ENCODE assay signal across 1 cellular context in genomic region chr16:30585400-30586191, GRCh38.
A peak's percentile ranks its signal among the peaks of the same experiment; 100 is the strongest.
TF ChIP-seq lines count a peak whose summit lies in the region.

Gene ZNF785, minus strand, starts transcription at chr16:30585697. Its CDS starts 86 bp downstream, at chr16:30585611.

TF ChIP-seq in K562, 482 proteins besides CTCF, POLR2A, EP300 and RAD21 (continued from another document and continues in another):
- TF ChIP-seq MXD1 (CRISPR knock-in tag; IDR thresholded peaks at IDR 0.05; ENCODE audit: borderline replicate concordance, poor library complexity, severe bottlenecking) = peak; percentile 71
- TF ChIP-seq CEBPG (CRISPR knock-in tag; IDR thresholded peaks at IDR 0.05) = 0 out of 2 replicates have a peak, but pooled peaks have one; percentile 9
- no peak for TF ChIP-seq CEBPG (tag; conservative IDR thresholded peaks at IDR 0.05 in 1 of 2, IDR thresholded peaks at IDR 0.05 in 1 of 2)
- TF ChIP-seq SRSF3 (IDR thresholded peaks at IDR 0.05; ENCODE audit: insufficient read depth, low read length) = peak; percentile 84; the same call in 1 of the 2 replicates
- TF ChIP-seq TCF3 (CRISPR knock-in tag; IDR thresholded peaks at IDR 0.05) = no peak
- no peak for TF ChIP-seq TFAM (CRISPR knock-in tag; conservative IDR thresholded peaks at IDR 0.05)
- TF ChIP-seq POLR2G (IDR thresholded peaks at IDR 0.05; ENCODE audit: low read depth, low read length) = peak; percentile 86
- TF ChIP-seq, protein P1, sequence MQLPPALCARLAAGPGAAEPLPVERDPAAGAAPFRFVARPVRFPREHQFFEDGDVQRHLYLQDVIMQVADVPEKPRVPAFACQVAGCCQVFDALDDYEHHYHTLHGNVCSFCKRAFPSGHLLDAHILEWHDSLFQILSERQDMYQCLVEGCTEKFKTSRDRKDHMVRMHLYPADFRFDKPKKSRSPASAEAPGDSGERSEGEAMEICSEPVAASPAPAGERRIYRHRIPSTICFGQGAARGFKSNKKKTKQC (CRISPR knock-in tag; IDR thresholded peaks at IDR 0.05) = peak; percentile 96
- TF ChIP-seq, protein P2, sequence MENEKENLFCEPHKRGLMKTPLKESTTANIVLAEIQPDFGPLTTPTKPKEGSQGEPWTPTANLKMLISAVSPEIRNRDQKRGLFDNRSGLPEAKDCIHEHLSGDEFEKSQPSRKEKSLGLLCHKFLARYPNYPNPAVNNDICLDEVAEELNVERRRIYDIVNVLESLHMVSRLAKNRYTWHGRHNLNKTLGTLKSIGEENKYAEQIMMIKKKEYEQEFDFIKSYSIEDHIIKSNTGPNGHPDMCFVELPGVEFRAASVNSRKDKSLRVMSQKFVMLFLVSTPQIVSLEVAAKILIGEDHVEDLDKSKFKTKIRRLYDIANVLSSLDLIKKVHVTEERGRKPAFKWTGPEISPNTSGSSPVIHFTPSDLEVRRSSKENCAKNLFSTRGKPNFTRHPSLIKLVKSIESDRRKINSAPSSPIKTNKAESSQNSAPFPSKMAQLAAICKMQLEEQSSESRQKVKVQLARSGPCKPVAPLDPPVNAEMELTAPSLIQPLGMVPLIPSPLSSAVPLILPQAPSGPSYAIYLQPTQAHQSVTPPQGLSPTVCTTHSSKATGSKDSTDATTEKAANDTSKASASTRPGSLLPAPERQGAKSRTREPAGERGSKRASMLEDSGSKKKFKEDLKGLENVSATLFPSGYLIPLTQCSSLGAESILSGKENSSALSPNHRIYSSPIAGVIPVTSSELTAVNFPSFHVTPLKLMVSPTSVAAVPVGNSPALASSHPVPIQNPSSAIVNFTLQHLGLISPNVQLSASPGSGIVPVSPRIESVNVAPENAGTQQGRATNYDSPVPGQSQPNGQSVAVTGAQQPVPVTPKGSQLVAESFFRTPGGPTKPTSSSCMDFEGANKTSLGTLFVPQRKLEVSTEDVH (IDR thresholded peaks at IDR 0.05; ENCODE audit: low read depth, partially characterized antibody) = peak; percentile 83
- TF ChIP-seq MTA2 (IDR thresholded peaks at IDR 0.05; ENCODE audit: low read depth) = no peak
- TF ChIP-seq KLF16 (IDR thresholded peaks at IDR 0.05) = 0 out of 2 replicates have a peak, but pooled peaks have one; percentile 31
- peak; percentile 83 for TF ChIP-seq ZNF175 (CRISPR knock-in tag; IDR thresholded peaks at IDR 0.05; ENCODE audit: low read depth)
- no peak for TF ChIP-seq SPI1 (IDR thresholded peaks at IDR 0.05; ENCODE audit: borderline replicate concordance, low read depth, low read length)
- no peak for TF ChIP-seq ZNF140 (CRISPR knock-in tag; IDR thresholded peaks at IDR 0.05)
- TF ChIP-seq ZNF766 (CRISPR knock-in tag; conservative IDR thresholded peaks at IDR 0.05) = peak; percentile 78; the same call in 1 of the 2 replicates
- TF ChIP-seq RBBP5 (IDR thresholded peaks at IDR 0.05; ENCODE audit: borderline replicate concordance, insufficient read depth, low read length, poor library complexity, severe bottlenecking) = peak; percentile 72
- TF ChIP-seq SMC3 (conservative IDR thresholded peaks at IDR 0.05; ENCODE audit: insufficient read depth, low read depth, low read length) = no peak
- TF ChIP-seq TBL1XR1 (IDR thresholded peaks at IDR 0.05; ENCODE audit: low read length in 2 of 2) = 0 out of 4 replicates have a peak, but pooled peaks of 1 of the 2 experiments have one; percentile 21
- TF ChIP-seq RBM39 (optimal IDR thresholded peaks at IDR 0.05; ENCODE audit: low read depth, low read length) = no peak
- no peak for TF ChIP-seq XRCC3 (IDR thresholded peaks at IDR 0.05)
- no peak for TF ChIP-seq CSDE1 (IDR thresholded peaks at IDR 0.05)
- TF ChIP-seq THAP12 (CRISPR knock-in tag; IDR thresholded peaks at IDR 0.05) = no peak
- 0 out of 2 replicates have a peak, but pooled peaks have one; percentile 49 for TF ChIP-seq ZNF24 (IDR thresholded peaks at IDR 0.05)
- TF ChIP-seq, protein P3, sequence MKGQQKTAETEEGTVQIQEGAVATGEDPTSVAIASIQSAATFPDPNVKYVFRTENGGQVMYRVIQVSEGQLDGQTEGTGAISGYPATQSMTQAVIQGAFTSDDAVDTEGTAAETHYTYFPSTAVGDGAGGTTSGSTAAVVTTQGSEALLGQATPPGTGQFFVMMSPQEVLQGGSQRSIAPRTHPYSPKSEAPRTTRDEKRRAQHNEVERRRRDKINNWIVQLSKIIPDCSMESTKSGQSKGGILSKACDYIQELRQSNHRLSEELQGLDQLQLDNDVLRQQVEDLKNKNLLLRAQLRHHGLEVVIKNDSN (CRISPR knock-in tag; IDR thresholded peaks at IDR 0.05) = peak; percentile 66; the same call in 1 of the 2 replicates
- no peak for TF ChIP-seq CAMTA2 (CRISPR knock-in tag; conservative IDR thresholded peaks at IDR 0.05)
- TF ChIP-seq CHD1 (IDR thresholded peaks at IDR 0.05; ENCODE audit: low read length) = no peak
- TF ChIP-seq USF2 (CRISPR knock-in tag; IDR thresholded peaks at IDR 0.05) = peak; percentile 20; the same call in 1 of the 2 replicates
- TF ChIP-seq, protein P4, sequence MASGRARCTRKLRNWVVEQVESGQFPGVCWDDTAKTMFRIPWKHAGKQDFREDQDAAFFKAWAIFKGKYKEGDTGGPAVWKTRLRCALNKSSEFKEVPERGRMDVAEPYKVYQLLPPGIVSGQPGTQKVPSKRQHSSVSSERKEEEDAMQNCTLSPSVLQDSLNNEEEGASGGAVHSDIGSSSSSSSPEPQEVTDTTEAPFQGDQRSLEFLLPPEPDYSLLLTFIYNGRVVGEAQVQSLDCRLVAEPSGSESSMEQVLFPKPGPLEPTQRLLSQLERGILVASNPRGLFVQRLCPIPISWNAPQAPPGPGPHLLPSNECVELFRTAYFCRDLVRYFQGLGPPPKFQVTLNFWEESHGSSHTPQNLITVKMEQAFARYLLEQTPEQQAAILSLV (tag; IDR thresholded peaks at IDR 0.05) = no peak; the same call in 1 of the 2 replicates
- TF ChIP-seq SRSF7 (optimal IDR thresholded peaks at IDR 0.05; ENCODE audit: low read depth, low read length) = no peak
- TF ChIP-seq KDM4B (IDR thresholded peaks at IDR 0.05; ENCODE audit: borderline replicate concordance in 2 of 2, low read depth in 1 of 2) = no peak; a peak in 1 of 4 replicates
- peak; percentile 90 for TF ChIP-seq NR2C2 (CRISPR knock-in tag; IDR thresholded peaks at IDR 0.05)
- TF ChIP-seq NR2C2 (tag; IDR thresholded peaks at IDR 0.05) = peak; percentile 98
- TF ChIP-seq ZNF830 (CRISPR knock-in tag; IDR thresholded peaks at IDR 0.05) = no peak
- no peak; the same call in 1 of the 2 replicates for TF ChIP-seq CBFA2T3 (IDR thresholded peaks at IDR 0.05)
- no peak for TF ChIP-seq ARID3A (IDR thresholded peaks at IDR 0.05; ENCODE audit: borderline replicate concordance, low read depth, low read length)
- TF ChIP-seq, protein P5, sequence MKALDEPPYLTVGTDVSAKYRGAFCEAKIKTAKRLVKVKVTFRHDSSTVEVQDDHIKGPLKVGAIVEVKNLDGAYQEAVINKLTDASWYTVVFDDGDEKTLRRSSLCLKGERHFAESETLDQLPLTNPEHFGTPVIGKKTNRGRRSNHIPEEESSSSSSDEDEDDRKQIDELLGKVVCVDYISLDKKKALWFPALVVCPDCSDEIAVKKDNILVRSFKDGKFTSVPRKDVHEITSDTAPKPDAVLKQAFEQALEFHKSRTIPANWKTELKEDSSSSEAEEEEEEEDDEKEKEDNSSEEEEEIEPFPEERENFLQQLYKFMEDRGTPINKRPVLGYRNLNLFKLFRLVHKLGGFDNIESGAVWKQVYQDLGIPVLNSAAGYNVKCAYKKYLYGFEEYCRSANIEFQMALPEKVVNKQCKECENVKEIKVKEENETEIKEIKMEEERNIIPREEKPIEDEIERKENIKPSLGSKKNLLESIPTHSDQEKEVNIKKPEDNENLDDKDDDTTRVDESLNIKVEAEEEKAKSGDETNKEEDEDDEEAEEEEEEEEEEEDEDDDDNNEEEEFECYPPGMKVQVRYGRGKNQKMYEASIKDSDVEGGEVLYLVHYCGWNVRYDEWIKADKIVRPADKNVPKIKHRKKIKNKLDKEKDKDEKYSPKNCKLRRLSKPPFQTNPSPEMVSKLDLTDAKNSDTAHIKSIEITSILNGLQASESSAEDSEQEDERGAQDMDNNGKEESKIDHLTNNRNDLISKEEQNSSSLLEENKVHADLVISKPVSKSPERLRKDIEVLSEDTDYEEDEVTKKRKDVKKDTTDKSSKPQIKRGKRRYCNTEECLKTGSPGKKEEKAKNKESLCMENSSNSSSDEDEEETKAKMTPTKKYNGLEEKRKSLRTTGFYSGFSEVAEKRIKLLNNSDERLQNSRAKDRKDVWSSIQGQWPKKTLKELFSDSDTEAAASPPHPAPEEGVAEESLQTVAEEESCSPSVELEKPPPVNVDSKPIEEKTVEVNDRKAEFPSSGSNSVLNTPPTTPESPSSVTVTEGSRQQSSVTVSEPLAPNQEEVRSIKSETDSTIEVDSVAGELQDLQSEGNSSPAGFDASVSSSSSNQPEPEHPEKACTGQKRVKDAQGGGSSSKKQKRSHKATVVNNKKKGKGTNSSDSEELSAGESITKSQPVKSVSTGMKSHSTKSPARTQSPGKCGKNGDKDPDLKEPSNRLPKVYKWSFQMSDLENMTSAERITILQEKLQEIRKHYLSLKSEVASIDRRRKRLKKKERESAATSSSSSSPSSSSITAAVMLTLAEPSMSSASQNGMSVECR (CRISPR knock-in tag; IDR thresholded peaks at IDR 0.05) = peak; percentile 95
- no peak for TF ChIP-seq PYGO2 (tag; IDR thresholded peaks at IDR 0.05)
- no peak for TF ChIP-seq BRCA1 (IDR thresholded peaks at IDR 0.05)
- no peak for TF ChIP-seq BRCA1 (CRISPR knock-in tag; IDR thresholded peaks at IDR 0.05)
- TF ChIP-seq ZNF232 (CRISPR knock-in tag; IDR thresholded peaks at IDR 0.05) = peak; percentile 96
- TF ChIP-seq, protein P6, sequence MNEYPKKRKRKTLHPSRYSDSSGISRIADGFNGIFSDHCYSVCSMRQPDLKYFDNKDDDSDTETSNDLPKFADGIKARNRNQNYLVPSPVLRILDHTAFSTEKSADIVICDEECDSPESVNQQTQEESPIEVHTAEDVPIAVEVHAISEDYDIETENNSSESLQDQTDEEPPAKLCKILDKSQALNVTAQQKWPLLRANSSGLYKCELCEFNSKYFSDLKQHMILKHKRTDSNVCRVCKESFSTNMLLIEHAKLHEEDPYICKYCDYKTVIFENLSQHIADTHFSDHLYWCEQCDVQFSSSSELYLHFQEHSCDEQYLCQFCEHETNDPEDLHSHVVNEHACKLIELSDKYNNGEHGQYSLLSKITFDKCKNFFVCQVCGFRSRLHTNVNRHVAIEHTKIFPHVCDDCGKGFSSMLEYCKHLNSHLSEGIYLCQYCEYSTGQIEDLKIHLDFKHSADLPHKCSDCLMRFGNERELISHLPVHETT (CRISPR knock-in tag; conservative IDR thresholded peaks at IDR 0.05 in 1 of 2, IDR thresholded peaks at IDR 0.05 in 1 of 2) = peak in 1 of 2 experiments; percentile 80; a peak in 2 of 4 replicates
- TF ChIP-seq TAF15 (IDR thresholded peaks at IDR 0.05; ENCODE audit: low read depth, low read length) = no peak
